8 cellular contexts compared by ENCODE assay signal in the genomic region with DNA sequence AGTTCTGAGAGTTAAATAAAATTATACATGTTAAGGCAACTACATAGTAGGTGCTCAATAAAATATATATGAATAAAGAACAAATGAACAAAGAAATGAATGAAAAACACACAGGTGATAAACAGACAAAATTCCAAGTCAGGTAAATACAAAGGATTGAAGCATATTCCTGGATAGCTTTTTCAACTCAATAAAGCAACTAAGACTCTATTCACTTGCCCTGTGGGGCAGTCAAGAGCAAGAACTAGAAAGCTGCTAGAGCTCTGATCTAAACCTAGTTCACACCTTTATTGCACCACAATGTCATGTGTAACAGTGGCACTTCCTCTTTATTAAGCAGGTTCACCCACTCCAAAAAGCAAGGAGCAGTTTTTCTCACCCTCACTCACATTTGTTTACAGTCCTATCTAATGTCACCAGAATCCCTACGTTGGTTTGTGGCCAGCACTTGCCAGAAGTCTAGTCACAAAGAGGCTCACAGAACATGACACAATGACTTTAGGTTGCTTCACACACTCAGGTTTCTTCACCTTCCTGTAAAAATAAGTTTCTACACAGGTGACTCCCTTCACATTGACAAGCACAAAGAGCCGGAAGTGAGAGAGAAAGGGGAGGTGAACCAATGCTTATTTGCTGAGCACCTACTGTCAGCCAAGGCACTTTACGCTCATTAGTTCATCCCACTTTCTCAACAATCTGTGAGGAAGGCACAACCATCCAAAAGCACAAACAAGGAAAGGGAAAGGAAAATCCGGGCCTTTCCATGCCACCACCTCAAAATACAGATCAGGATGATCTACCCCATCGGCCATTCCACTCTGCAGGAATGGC.
DNase-seq lines count a peak whose midpoint lies in the region; ATAC-seq and TF ChIP-seq lines count a peak whose summit lies in the region.

No MANE protein-coding gene starts in this region.

- WGBS in right lobe of liver (ENCODE audit: insufficient coverage, low coverage, low lambda C conversion rate, missing lambda C conversion rate) = 59% methylated on average over 5 of the region's 5 CpGs

- CTCF ChIA-PET in GM10248 (lab: Yijun Ruan, JAX) = interaction anchor here (0.7 to 2.2 kb wide), 5 partner anchors 10 to 77 kb away, joined by 3 to 17 read pairs (median 4); no protein-coding TSS in a partner anchor

- DNase-seq in GM10248 (ENCODE audit: extremely low spot score) (peak; percentile 72), MV-4-11 (lab: John Stamatoyannopoulos, UW) (peak; percentile 54), right lobe of liver (peak in 1 of 3 donors; percentile 39), vagina (ENCODE audit: extremely low spot score in 2 of 2) (no peak), NCI-H82 treated with DMSO at 0.1 percent for 48 hours (lab: John Stamatoyannopoulos, UW; ENCODE audit: unreplicated experiment) (no peak), NCI-H1436 treated with DMSO at 0.1 percent for 48 hours (lab: John Stamatoyannopoulos, UW) (no peak)
- peak; percentile 52 for DNase-seq in activated T-cell treated with anti-CD3 and anti-CD28 coated beads, Interleukin-2, amount 50 U/mL, for 1 hour

- no peak overlapping the region for H3K4me3 ChIP-seq in right lobe of liver
- H3K4me3 ChIP-seq in vagina = no peak overlapping the region

- TF ChIP-seq CTCF in GM10248 (IDR thresholded peaks at IDR 0.05; ENCODE audit: control extremely low read depth, extremely low read depth, low read depth, missing control alignments) (no peak), right lobe of liver (IDR thresholded peaks at IDR 0.05) (no peak), vagina (IDR thresholded peaks at IDR 0.05) (no peak)

- no peaks in the 10 kb centered on the region for H3K4me1 ChIP-seq in right lobe of liver
- peaks cover 4% of the 10 kb centered on the region for H3K4me1 ChIP-seq in vagina

- intact Hi-C loops in right lobe of liver (cut with DNase I) = no loop called here
- intact Hi-C loops in vagina (cut with DNase I) = no loop called here

- H3K9me3 ChIP-seq in right lobe of liver (no peaks in the 10 kb centered on the region), vagina (no peaks in the 10 kb centered on the region)

- POLR2A ChIA-PET in GM10248 (lab: Yijun Ruan, JAX) = interaction anchor here (0.7 to 1.0 kb wide), 2 partner anchors 69 to 795 kb away, joined by 3 read pairs; no protein-coding TSS in a partner anchor

- H3K36me3 ChIP-seq in right lobe of liver = peaks cover 0 to 13% (median 0%) of the 10 kb centered on the region in 4 donors
- H3K36me3 ChIP-seq in vagina = peaks cover 0 to 30% of the 10 kb centered on the region in 2 donors

- no peaks in the 10 kb centered on the region for H3K27me3 ChIP-seq in right lobe of liver
- no peaks in the 10 kb centered on the region for H3K27me3 ChIP-seq in vagina

- peak overlapping the region; percentile 24 to 67 (median 65) for H3K27ac ChIP-seq in right lobe of liver
- H3K27ac ChIP-seq in vagina = peak overlapping the region; percentile 39

- TF ChIP-seq POLR2A in right lobe of liver (IDR thresholded peaks at IDR 0.05) (no peak), vagina (IDR thresholded peaks at IDR 0.05) (no peak)

- peak; percentile 61 for ATAC-seq in GM21825 (IDR thresholded peaks at IDR 0.05; ENCODE audit: unreplicated experiment)
- peak; percentile 69 to 73 (median 73) for ATAC-seq in right lobe of liver

Comparison
In these comparisons a context has a peak if more than half of its experiments do, and no peak if none do; other contexts are left out.
1. DNase-seq: peak in GM10248 (single experiment), MV-4-11 (single experiment) and activated T-cell treated with anti-CD3 and anti-CD28 coated beads, Interleukin-2, amount 50 U/mL, for 1 hour (single experiment); none in vagina (0 of 2), NCI-H82 treated with DMSO at 0.1 percent for 48 hours (single experiment) and NCI-H1436 treated with DMSO at 0.1 percent for 48 hours (single experiment).